ENCODE assay signal across 9 cellular contexts in genomic region chr15:51621917-51622268, GRCh38. TPM values are rescaled to one million over a fixed set of nuclear protein-coding genes. Genes with fewer than 3 reads are reported as not detected.
DNase-seq lines count a peak whose midpoint lies in the region; ATAC-seq and TF ChIP-seq lines count a peak whose summit lies in the region.
"Had no signal": no experiment of that assay in that cellular context is flagged by ENCODE, and none has a peak within 500 bp of the region (broad histone marks: within the 10 kb centered on the region; RNA-seq: fewer than 3 reads in every experiment).

No MANE protein-coding gene starts in this region.

- H3K4me1 Mint-ChIP-seq in Caco-2 (ENCODE audit: low read depth, unreplicated experiment) (peaks cover 7% of the 10 kb centered on the region), brain (peaks cover 48% of the 10 kb centered on the region)

- TF ChIP-seq POLR2A in sigmoid colon (IDR thresholded peaks at IDR 0.05): no peak

- peak overlapping the region; percentile 84 for H3K4me3 ChIP-seq in Caco-2 (ENCODE audit: low read depth, low read length)
- peak overlapping the region; percentile 89 for H3K4me3 ChIP-seq in iPS-11a (ENCODE audit: low read depth, low read length)
- H3K4me3 ChIP-seq in sigmoid colon: peak overlapping the region; percentile 60 to 79 (median 72)

- WGBS in sigmoid colon, 2 donors: 0 to 1% methylated on average over 21 of the region's 21 CpGs

- POLR2A ChIA-PET in Caco-2 (lab: Charles Lee): no interaction called here

- H3K9me3 Mint-ChIP-seq in Caco-2 (ENCODE audit: unreplicated experiment) (no peaks in the 10 kb centered on the region), brain (no peaks in the 10 kb centered on the region)

- H3K27me3 Mint-ChIP-seq in Caco-2 (ENCODE audit: insufficient read depth, unreplicated experiment): peaks cover 2% of the 10 kb centered on the region
- peaks cover 15% of the 10 kb centered on the region for H3K27me3 Mint-ChIP-seq in brain

- CTCF ChIA-PET in Caco-2 (lab: Charles Lee): interaction anchor here (1.4 kb wide), 1 partner anchor 155 kb away, joined by 5 read pairs; no protein-coding TSS in a partner anchor

- H3K9me3 ChIP-seq in Caco-2 (no peaks in the 10 kb centered on the region), sigmoid colon (no peaks in the 10 kb centered on the region)

- DNase-seq in Caco-2 (peak; percentile 34 to 46), sigmoid colon (peak; percentile 74), NCI-H1048 (lab: John Stamatoyannopoulos, UW) (no peak)

- H3K27me3 ChIP-seq in Caco-2 (replicated peaks; ENCODE audit: control insufficient read depth, insufficient read depth, low read length) (no peaks in the 10 kb centered on the region), sigmoid colon (no peaks in the 10 kb centered on the region)

- peaks cover 12% of the 10 kb centered on the region for H3K36me3 Mint-ChIP-seq in Caco-2 (ENCODE audit: insufficient read depth, unreplicated experiment)
- H3K36me3 Mint-ChIP-seq in brain: peaks cover 5% of the 10 kb centered on the region

- peak overlapping the region; percentile 95 for H3K4me3 Mint-ChIP-seq in Caco-2 (ENCODE audit: unreplicated experiment)
- H3K4me3 Mint-ChIP-seq in brain: peak overlapping the region; percentile 93 to 97 (median 96)

- no TSS peak for BruUV-seq in Caco-2 (replicated peaks; lab: Mats Ljungman, UMichigan)

- H3K4me1 ChIP-seq in Caco-2 (peaks cover 6% of the 10 kb centered on the region; the same call in 1 of the 2 replicates), sigmoid colon (peaks cover 0 to 18% (median 15%) of the 10 kb centered on the region in 4 donors)

- intact Hi-C loops in Caco-2 (cut with micrococcal nuclease; ENCODE audit: unreplicated experiment) (loop anchor here (2.0 kb wide), 1 partner anchor 85 kb away; no protein-coding TSS in a partner anchor), sigmoid colon (cut with DNase I) (loop anchor here (5.0 to 10.0 kb wide), 2 partner anchors 87 to 945 kb away; partner anchors contain the start of gene ARPP19)

- ATAC-seq in GM19328 (IDR thresholded peaks at IDR 0.05; ENCODE audit: unreplicated experiment): peak; percentile 36
- ATAC-seq in HG03460 (IDR thresholded peaks at IDR 0.05; ENCODE audit: unreplicated experiment): peak; percentile 38
- peak; percentile 82 for ATAC-seq in SK-N-SH treated with all-trans-retinoic acid at 6 μM for 48 hours

- TF ChIP-seq EP300 in sigmoid colon (IDR thresholded peaks at IDR 0.05): no peak

- H3K27ac Mint-ChIP-seq in Caco-2 (ENCODE audit: unreplicated experiment) (peak overlapping the region; percentile 80), brain (peak overlapping the region; percentile 94 to 98 (median 96))

- H3K36me3 ChIP-seq in Caco-2 (ENCODE audit: control insufficient read depth, insufficient read depth, low read length): no peaks in the 10 kb centered on the region
- no peaks in the 10 kb centered on the region for H3K36me3 ChIP-seq in sigmoid colon

- H3K27ac ChIP-seq in sigmoid colon: peak overlapping the region; percentile 84 to 91 (median 84)

- TF ChIP-seq CTCF in Caco-2 (IDR thresholded peaks at IDR 0.05; ENCODE audit: insufficient read depth in 1 of 2, low read depth in 1 of 2, low read length in 1 of 2, severe bottlenecking in 1 of 2, unreplicated experiment in 1 of 2) (peak in 1 of 2 experiments; percentile 0), brain (conservative IDR thresholded peaks at IDR 0.05) (peak in 1 of 2 experiments; percentile 33), sigmoid colon (IDR thresholded peaks at IDR 0.05) (no peak)

TF ChIP-seq in SK-N-SH treated with all-trans-retinoic acid at 6 μM for 48 hours, 23 proteins besides CTCF, POLR2A, EP300 and RAD21:
- TF ChIP-seq, protein P1, sequence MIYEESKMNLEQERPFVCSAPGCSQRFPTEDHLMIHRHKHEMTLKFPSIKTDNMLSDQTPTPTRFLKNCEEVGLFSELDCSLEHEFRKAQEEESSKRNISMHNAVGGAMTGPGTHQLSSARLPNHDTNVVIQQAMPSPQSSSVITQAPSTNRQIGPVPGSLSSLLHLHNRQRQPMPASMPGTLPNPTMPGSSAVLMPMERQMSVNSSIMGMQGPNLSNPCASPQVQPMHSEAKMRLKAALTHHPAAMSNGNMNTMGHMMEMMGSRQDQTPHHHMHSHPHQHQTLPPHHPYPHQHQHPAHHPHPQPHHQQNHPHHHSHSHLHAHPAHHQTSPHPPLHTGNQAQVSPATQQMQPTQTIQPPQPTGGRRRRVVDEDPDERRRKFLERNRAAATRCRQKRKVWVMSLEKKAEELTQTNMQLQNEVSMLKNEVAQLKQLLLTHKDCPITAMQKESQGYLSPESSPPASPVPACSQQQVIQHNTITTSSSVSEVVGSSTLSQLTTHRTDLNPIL (CRISPR knock-in tag; IDR thresholded peaks at IDR 0.05; ENCODE audit: low read depth): no peak
- TF ChIP-seq SNAI2 (CRISPR knock-in tag; IDR thresholded peaks at IDR 0.05) (no peak), ISL1 (CRISPR knock-in tag; IDR thresholded peaks at IDR 0.05) (no peak), RARB (CRISPR knock-in tag; IDR thresholded peaks at IDR 0.05) (no peak), ZNF565 (CRISPR knock-in tag; conservative IDR thresholded peaks at IDR 0.05; ENCODE audit: low read depth) (no peak), ZFP30 (CRISPR knock-in tag; IDR thresholded peaks at IDR 0.05) (no peak)
- TF ChIP-seq, protein P2, sequence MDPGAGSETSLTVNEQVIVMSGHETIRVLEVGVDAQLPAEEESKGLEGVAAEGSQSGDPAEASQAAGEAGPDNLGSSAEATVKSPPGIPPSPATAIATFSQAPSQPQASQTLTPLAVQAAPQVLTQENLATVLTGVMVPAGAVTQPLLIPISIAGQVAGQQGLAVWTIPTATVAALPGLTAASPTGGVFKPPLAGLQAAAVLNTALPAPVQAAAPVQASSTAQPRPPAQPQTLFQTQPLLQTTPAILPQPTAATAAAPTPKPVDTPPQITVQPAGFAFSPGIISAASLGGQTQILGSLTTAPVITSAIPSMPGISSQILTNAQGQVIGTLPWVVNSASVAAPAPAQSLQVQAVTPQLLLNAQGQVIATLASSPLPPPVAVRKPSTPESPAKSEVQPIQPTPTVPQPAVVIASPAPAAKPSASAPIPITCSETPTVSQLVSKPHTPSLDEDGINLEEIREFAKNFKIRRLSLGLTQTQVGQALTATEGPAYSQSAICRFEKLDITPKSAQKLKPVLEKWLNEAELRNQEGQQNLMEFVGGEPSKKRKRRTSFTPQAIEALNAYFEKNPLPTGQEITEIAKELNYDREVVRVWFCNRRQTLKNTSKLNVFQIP (CRISPR knock-in tag; IDR thresholded peaks at IDR 0.05; ENCODE audit: borderline replicate concordance, low read depth): no peak

RNA-seq across cellular contexts. Expression of gene DMXL2, which starts 0.7 kb away (rescaled TPM):
- total RNA-seq in Caco-2 (2022) (7.5 TPM in 2 replicates), sigmoid colon (10 to 100 TPM; 34.6 to 64.5 (median 50.5) TPM)
- polyA plus RNA-seq in brain (ENCODE audit: insufficient read depth, low read depth, low replicate concordance) (10.9 TPM), sigmoid colon (10 to 100 TPM in 2 of 3 donors, 1 to 10 TPM in 1; 5.5 to 24.9 (median 14.4) TPM)

RNA-seq across cellular contexts. Expression of gene SCG3, which starts 59.4 kb away (rescaled TPM):
- total RNA-seq in Caco-2 (2022): not detected in 2 replicates
- polyA plus RNA-seq in brain (ENCODE audit: insufficient read depth, low read depth, low replicate concordance): 144 TPM
- 1 to 10 TPM; 1.1 to 2.1 (median 1.9) TPM for total RNA-seq in sigmoid colon
- 1 to 10 TPM in 1 of 3 donors, under 1 TPM in 2; under 0.01 to 1.2 (median 0.23) TPM for polyA plus RNA-seq in sigmoid colon
- total RNA-seq: glomerular endothelial cell had no signal
